In genomic region chr6:101462576-101462975, GRCh38 we compare ENCODE assay signal across 33 cellular contexts.
DNase-seq lines count a peak whose midpoint lies in the region; ATAC-seq and TF ChIP-seq lines count a peak whose summit lies in the region.
"Had no signal": no experiment of that assay in that cellular context is flagged by ENCODE, and none has a peak within 500 bp of the region (broad histone marks: within the 10 kb centered on the region; RNA-seq: fewer than 3 reads in every experiment).

No MANE protein-coding gene starts in this region.

- intact Hi-C loops in body of pancreas (cut with DNase I) (no loop called here), OCI-LY7 (cut with micrococcal nuclease; ENCODE audit: unreplicated experiment) (no loop called here)

- no peak overlapping the region for H2AFZ ChIP-seq in GM23338
- no peak overlapping the region for H2AFZ ChIP-seq in OCI-LY7 (ENCODE audit: low read length)

- H3K4me1 ChIP-seq in GM23338 (ENCODE audit: insufficient read depth) = no peaks in the 10 kb centered on the region; the same call in 1 of the 2 replicates
- no peaks in the 10 kb centered on the region for H3K4me1 ChIP-seq in body of pancreas
- no peaks in the 10 kb centered on the region for H3K4me1 ChIP-seq in OCI-LY7 (ENCODE audit: insufficient read depth, low read length, poor library complexity, severe bottlenecking)
- H3K4me1 ChIP-seq: adrenal gland, Caco-2, foreskin keratinocyte, psoas muscle, sigmoid colon, transverse colon had no signal

- no peaks in the 10 kb centered on the region for H3K36me3 Mint-ChIP-seq in GM23338 (ENCODE audit: low read depth)
- H3K36me3 Mint-ChIP-seq: activated CD4-positive, alpha-beta memory T cell treated with anti-CD3 and anti-CD28 coated beads for 36 hours; mesothelial cell of epicardium; naive B cell had no signal

- no peaks in the 10 kb centered on the region for H3F3A ChIP-seq in GM23338 (replicated peaks; ENCODE audit: low read depth)

- peak overlapping the region; percentile 49; the same call in 1 of the 2 replicates for H3K27ac Mint-ChIP-seq in GM23338
- H3K27ac Mint-ChIP-seq: activated CD4-positive, alpha-beta memory T cell treated with anti-CD3 and anti-CD28 coated beads for 36 hours; activated naive CD4-positive, alpha-beta T cell treated with anti-CD3 and anti-CD28 coated beads for 36 hours; activated T-helper 1 cell treated with anti-CD3 and anti-CD28 coated beads, Interleukin-12 subunit alpha, Interleukin-12 subunit beta, Interleukin-2, Interleukin-4 antibody, amounts not matched to agents 30 ng/mL and 10 ng/mL and 1 ng/mL, durations not matched to agents 14 hours and 24 hours and 36 hours; mesothelial cell of epicardium; naive B cell; T-helper 2 cell treated with Interferon-gamma antibody and Interleukin-4, amounts not matched to agents 5 μg/mL and 100 μg/mL, for 36 hours had no signal

- H3K4me3 Mint-ChIP-seq in GM23338 = no peak overlapping the region
- H3K4me3 Mint-ChIP-seq: activated CD4-positive, alpha-beta memory T cell treated with anti-CD3 and anti-CD28 coated beads for 36 hours; activated naive CD4-positive, alpha-beta T cell treated with anti-CD3 and anti-CD28 coated beads for 36 hours; activated T-helper 1 cell treated with anti-CD3 and anti-CD28 coated beads, Interleukin-12 subunit alpha, Interleukin-12 subunit beta, Interleukin-2, Interleukin-4 antibody, amounts not matched to agents 30 ng/mL and 10 ng/mL and 1 ng/mL, durations not matched to agents 14 hours and 24 hours and 36 hours; mesothelial cell of epicardium; naive B cell; T-helper 2 cell treated with Interferon-gamma antibody and Interleukin-4, amounts not matched to agents 5 μg/mL and 100 μg/mL, for 36 hours had no signal

- H3K27me3 ChIP-seq in GM23338 (ENCODE audit: insufficient read depth) = no peaks in the 10 kb centered on the region
- H3K27me3 ChIP-seq in body of pancreas = no peaks in the 10 kb centered on the region
- H3K27me3 ChIP-seq: adrenal gland, foreskin keratinocyte, neutrophil, sigmoid colon, transverse colon had no signal

- H3K4me1 Mint-ChIP-seq in GM23338 = peaks cover 31% of the 10 kb centered on the region
- H3K4me1 Mint-ChIP-seq: mesothelial cell of epicardium, naive B cell had no signal

- H4K20me1 ChIP-seq in GM23338 (replicated peaks; ENCODE audit: insufficient read depth) (no peaks in the 10 kb centered on the region), OCI-LY7 (ENCODE audit: insufficient read depth, low read length) (no peaks in the 10 kb centered on the region)

- H3K27ac ChIP-seq in GM23338 (ENCODE audit: low read depth) (no peak overlapping the region), body of pancreas (no peak overlapping the region), OCI-LY7 (ENCODE audit: low read depth, low read length, poor library complexity, severe bottlenecking) (no peak overlapping the region)
- H3K27ac ChIP-seq: adrenal gland, C4-2B, epithelial cell of prostate, foreskin keratinocyte, neutrophil, psoas muscle, sigmoid colon, transverse colon had no signal

- no TSS peak for BruUV-seq in OCI-LY7 (replicated peaks; lab: Mats Ljungman, UMichigan)

- H3K9me3 ChIP-seq in body of pancreas (no peaks in the 10 kb centered on the region), OCI-LY7 (ENCODE audit: low read length) (no peaks in the 10 kb centered on the region)
- H3K9me3 ChIP-seq: Caco-2, neutrophil, psoas muscle, sigmoid colon, transverse colon had no signal

- 0 out of 2 replicates have a peak, but pooled peaks cover 5% of the 10 kb centered on the region for H3K9me2 ChIP-seq in GM23338 (ENCODE audit: insufficient read depth)
- no peaks in the 10 kb centered on the region for H3K9me2 ChIP-seq in OCI-LY7 (ENCODE audit: insufficient read depth, low read length)

- ATAC-seq in GM23338 = no peak
- no peak for ATAC-seq in GM21825 (IDR thresholded peaks at IDR 0.05; ENCODE audit: unreplicated experiment)
- ATAC-seq in body of pancreas = no peak
- ATAC-seq: foreskin keratinocyte, psoas muscle had no signal

- TF ChIP-seq CTCF in GM23338 (conservative IDR thresholded peaks at IDR 0.05; ENCODE audit: low read depth in 2 of 2) (no peak), body of pancreas (IDR thresholded peaks at IDR 0.05) (no peak), OCI-LY7 (conservative IDR thresholded peaks at IDR 0.05; ENCODE audit: low read length) (no peak)

- H3K27me3 Mint-ChIP-seq in GM23338 (ENCODE audit: insufficient read depth, low read depth, poor library complexity) = peaks cover 3% of the 10 kb centered on the region
- H3K27me3 Mint-ChIP-seq: activated CD4-positive, alpha-beta memory T cell treated with anti-CD3 and anti-CD28 coated beads for 36 hours; naive B cell had no signal

- no peaks in the 10 kb centered on the region; the same call in 2 of the 3 replicates for H3K9me3 Mint-ChIP-seq in GM23338
- H3K9me3 Mint-ChIP-seq: activated naive CD4-positive, alpha-beta T cell treated with anti-CD3 and anti-CD28 coated beads for 36 hours; activated T-helper 1 cell treated with anti-CD3 and anti-CD28 coated beads, Interleukin-12 subunit alpha, Interleukin-12 subunit beta, Interleukin-2, Interleukin-4 antibody, amounts not matched to agents 30 ng/mL and 10 ng/mL and 1 ng/mL, durations not matched to agents 14 hours and 24 hours and 36 hours; mesothelial cell of epicardium; T-helper 2 cell treated with Interferon-gamma antibody and Interleukin-4, amounts not matched to agents 5 μg/mL and 100 μg/mL, for 36 hours had no signal

- DNase-seq in AG20443 (ENCODE audit: low spot score) = peak; percentile 75
- no peak for DNase-seq in GM23338 (ENCODE audit: low spot score)
- peak; percentile 66 for DNase-seq in amniotic epithelial cell (ENCODE audit: low read depth)
- DNase-seq in hepatic stellate cell (ENCODE audit: low spot score) = peak; percentile 1
- no peak for DNase-seq in NCI-H1694 (lab: John Stamatoyannopoulos, UW)
- no peak for DNase-seq in body of pancreas
- DNase-seq in OCI-LY7 (ENCODE audit: low spot score) = no peak
- DNase-seq: ACHN; activated CD4-positive, alpha-beta memory T cell treated with anti-CD3 and anti-CD28 coated beads for 36 hours; activated CD4-positive, alpha-beta T cell treated with anti-CD3 and anti-CD28 coated beads for 1 hour; activated naive CD4-positive, alpha-beta T cell treated with anti-CD3 and anti-CD28 coated beads for 36 hours; adrenal gland; Caco-2; DMS53; foreskin keratinocyte; GOT3; head of caudate nucleus; naive B cell; NCI-H1105; NCI-H187 treated with DMSO at 0.1 percent for 48 hours; NCI-H69; psoas muscle; SHP77 treated with DMSO at 0.1 percent for 48 hours; sigmoid colon; stimulated activated CD4-positive, alpha-beta T cell treated with anti-CD3 and anti-CD28 coated beads, Interleukin-4, amount 100 ng/mL, for 24 hours; transverse colon had no signal

- POLR2A ChIA-PET in OCI-LY7 (lab: Charles Lee) = no interaction called here

- H3K36me3 ChIP-seq in GM23338 (ENCODE audit: insufficient read depth) = no peaks in the 10 kb centered on the region
- H3K36me3 ChIP-seq in body of pancreas (replicated peaks in 1 of 2; ENCODE audit: insufficient read depth in 1 of 2, low read depth in 2 of 2) = no peaks in the 10 kb centered on the region
- no peaks in the 10 kb centered on the region for H3K36me3 ChIP-seq in OCI-LY7 (ENCODE audit: insufficient read depth, low read length)
- H3K36me3 ChIP-seq: adrenal gland, neutrophil, sigmoid colon, transverse colon had no signal

- H3K4me3 ChIP-seq in GM23338 (no peak overlapping the region), body of pancreas (no peak overlapping the region), OCI-LY7 (ENCODE audit: low read depth, low read length, poor library complexity, severe bottlenecking) (no peak overlapping the region)
- H3K4me3 ChIP-seq: adrenal gland, psoas muscle, sigmoid colon, transverse colon had no signal

- no peak for TF ChIP-seq POLR2A in body of pancreas (IDR thresholded peaks at IDR 0.05)

- H3K4me2 ChIP-seq in GM23338 (no peak overlapping the region), OCI-LY7 (ENCODE audit: low read length) (no peak overlapping the region)

- H3K79me2 ChIP-seq in GM23338 (replicated peaks; ENCODE audit: insufficient read depth) = no peaks in the 10 kb centered on the region
- H3K79me2 ChIP-seq in OCI-LY7 (ENCODE audit: insufficient read depth, low read depth, low read length) = no peaks in the 10 kb centered on the region

- WGBS in body of pancreas, 2 donors = 36 to 48% methylated on average over 2 of the region's 2 CpGs

- CTCF ChIA-PET in OCI-LY7 (lab: Charles Lee; ENCODE audit: unreplicated experiment) = no interaction called here

Comparison
In these comparisons a context has a peak if more than half of its experiments do, and no peak if none do; other contexts are left out.
1. DNase-seq: peak in AG20443 (single experiment), amniotic epithelial cell (single experiment) and hepatic stellate cell (single experiment); none in GM23338 (single experiment), NCI-H1694 (single experiment), body of pancreas (0 of 4) and OCI-LY7 (single experiment).